Comparison of ENCODE assay signal across 18 cellular contexts in genomic region chr22:42602470-42602869, GRCh38. TPM values are rescaled to one million over a fixed set of nuclear protein-coding genes. Genes with fewer than 3 reads are reported as not detected.
"Had no signal": no experiment of that assay in that cellular context is flagged by ENCODE, and none has a peak within 500 bp of the region (broad histone marks: within the 10 kb centered on the region; RNA-seq: fewer than 3 reads in every experiment).

No MANE protein-coding gene starts in this region.

- H3K9me3 ChIP-seq: right atrium auricular region, testis had no signal

- DNase-seq: activated B cell treated with CpG ODN at 0.5 μM for 24 hours; activated CD4-positive, alpha-beta T cell treated with anti-CD3 and anti-CD28 coated beads, Interleukin-2, amount 10 ng/mL, durations not matched to agents 24 days and 14 days; activated naive CD4-positive, alpha-beta T cell treated with anti-CD3 and anti-CD28 coated beads for 36 hours; aorta; effector CD4-positive, alpha-beta T cell; head of caudate nucleus; kidney; left ventricle myocardium superior; nephron progenitor cell; stimulated activated CD4-positive, alpha-beta T cell treated with anti-CD3 and anti-CD28 coated beads, Interleukin-4, amount 100 ng/mL, for 1 hour; testis had no signal

- H3K4me1 ChIP-seq: testis had no signal

- H3K27ac ChIP-seq: coronary artery, right atrium auricular region, testis had no signal

- H3K27me3 ChIP-seq: right atrium auricular region, testis had no signal

- ATAC-seq: left ventricle myocardium superior had no signal

- FAIRE-seq: frontal cortex, kidney, TTC549 had no signal

- H3K4me3 ChIP-seq: coronary artery, right atrium auricular region, skin epidermis, testis had no signal

RNA-seq across cellular contexts. Expression of gene ATP5MGL, which starts 37.9 kb away (rescaled TPM):
- total RNA-seq: omental fat pad, right atrium auricular region had no signal
- polyA plus RNA-seq: aorta, urinary bladder had no signal
